In the genomic region with DNA sequence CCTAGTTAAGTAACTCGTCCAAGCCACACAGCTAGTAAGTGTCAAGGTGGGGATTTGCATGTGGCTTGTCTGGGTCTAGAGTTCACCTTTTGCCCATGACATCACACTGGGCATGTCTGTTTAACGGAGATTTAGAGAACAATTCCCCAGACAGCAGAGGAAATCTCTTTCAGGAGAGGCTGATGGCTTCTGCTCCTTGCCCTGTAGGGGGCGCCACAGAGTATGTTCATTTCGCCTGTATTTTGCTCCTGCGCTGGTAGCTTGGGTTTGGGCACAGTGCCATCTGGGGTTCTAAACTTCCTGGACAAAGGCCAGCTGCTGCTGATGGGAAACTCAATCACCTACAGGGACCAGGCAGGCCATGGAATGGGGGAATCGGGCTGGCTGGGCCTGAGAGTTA, we compare ENCODE assay signal across 8 cellular contexts. TPM values are rescaled to one million over a fixed set of nuclear protein-coding genes. Genes with fewer than 3 reads are reported as not detected.
A peak's percentile ranks its signal among the peaks of the same experiment; 100 is the strongest.
DNase-seq lines count a peak whose midpoint lies in the region; ATAC-seq and TF ChIP-seq lines count a peak whose summit lies in the region.
"Had no signal": no experiment of that assay in that cellular context is flagged by ENCODE, and none has a peak within 500 bp of the region (broad histone marks: within the 10 kb centered on the region; RNA-seq: fewer than 3 reads in every experiment).

No MANE protein-coding gene starts in this region.

- no peaks in the 10 kb centered on the region for H3K9me3 ChIP-seq in osteoblast (ENCODE audit: low read depth, low read length)

- H3K36me3 Mint-ChIP-seq in activated T-helper 1 cell treated with anti-CD3 and anti-CD28 coated beads, Interleukin-12 subunit alpha, Interleukin-12 subunit beta, Interleukin-2, Interleukin-4 antibody, amounts not matched to agents 30 ng/mL and 10 ng/mL and 1 ng/mL, durations not matched to agents 14 hours and 24 hours and 36 hours (ENCODE audit: low read depth), result no peaks in the 10 kb centered on the region

- no peaks in the 10 kb centered on the region for H3K9me3 Mint-ChIP-seq in activated T-helper 1 cell treated with anti-CD3 and anti-CD28 coated beads, Interleukin-12 subunit alpha, Interleukin-12 subunit beta, Interleukin-2, Interleukin-4 antibody, amounts not matched to agents 30 ng/mL and 10 ng/mL and 1 ng/mL, durations not matched to agents 14 hours and 24 hours and 36 hours
- H3K9me3 Mint-ChIP-seq: T-helper 1 cell treated with Interleukin-12 subunit alpha and Interleukin-12 subunit beta and Interleukin-4 antibody, amounts not matched to agents 30 μg/mL and 1 μg/mL, for 36 hours had no signal

- H2AFZ ChIP-seq in osteoblast (ENCODE audit: low read length), result no peak overlapping the region

- no peak overlapping the region for H3K27ac Mint-ChIP-seq in activated T-helper 1 cell treated with anti-CD3 and anti-CD28 coated beads, Interleukin-12 subunit alpha, Interleukin-12 subunit beta, Interleukin-2, Interleukin-4 antibody, amounts not matched to agents 30 ng/mL and 10 ng/mL and 1 ng/mL, durations not matched to agents 14 hours and 24 hours and 36 hours
- H3K27ac Mint-ChIP-seq: T-helper 1 cell treated with Interleukin-12 subunit alpha and Interleukin-12 subunit beta and Interleukin-4 antibody, amounts not matched to agents 30 μg/mL and 1 μg/mL, for 36 hours had no signal

- DNase-seq in ELF-1 (ENCODE audit: low read depth, low spot score) (peak; percentile 14), LHCN-M2 (ENCODE audit: low read depth) (peak; percentile 26), osteoblast (ENCODE audit: insufficient read length, low spot score, missing footprints) (no peak), hypothalamus (lab: John Stamatoyannopoulos, UW) (no peak)
- peak; percentile 33 for DNase-seq in activated naive CD4-positive, alpha-beta T cell treated with anti-CD3 and anti-CD28 coated beads, Interleukin-2, amount 50 U/mL, for 16 hours
- no peak for DNase-seq in activated T-helper 1 cell treated with anti-CD3 and anti-CD28 coated beads, Interleukin-12 subunit alpha, Interleukin-12 subunit beta, Interleukin-2, Interleukin-4 antibody, amounts not matched to agents 30 ng/mL and 10 ng/mL and 1 ng/mL, durations not matched to agents 14 hours and 24 hours and 36 hours (ENCODE audit: low spot score)

- no peak overlapping the region for H3K27ac ChIP-seq in osteoblast (ENCODE audit: low read depth, low read length)

- no peak overlapping the region for H3K4me3 ChIP-seq in osteoblast (ENCODE audit: insufficient read depth, low read length)

- H3K36me3 ChIP-seq in osteoblast (ENCODE audit: insufficient read depth, low read length), result no peaks in the 10 kb centered on the region

- H3K27me3 Mint-ChIP-seq in activated T-helper 1 cell treated with anti-CD3 and anti-CD28 coated beads, Interleukin-12 subunit alpha, Interleukin-12 subunit beta, Interleukin-2, Interleukin-4 antibody, amounts not matched to agents 30 ng/mL and 10 ng/mL and 1 ng/mL, durations not matched to agents 14 hours and 24 hours and 36 hours (ENCODE audit: insufficient read depth), result peaks cover 11% of the 10 kb centered on the region

- no peaks in the 10 kb centered on the region for H3K4me1 Mint-ChIP-seq in activated T-helper 1 cell treated with anti-CD3 and anti-CD28 coated beads, Interleukin-12 subunit alpha, Interleukin-12 subunit beta, Interleukin-2, Interleukin-4 antibody, amounts not matched to agents 30 ng/mL and 10 ng/mL and 1 ng/mL, durations not matched to agents 14 hours and 24 hours and 36 hours (ENCODE audit: low read depth)

- H4K20me1 ChIP-seq in osteoblast (ENCODE audit: insufficient read depth, low read length), result no peaks in the 10 kb centered on the region

- no peaks in the 10 kb centered on the region for H3K4me1 ChIP-seq in osteoblast (ENCODE audit: insufficient read depth, low read length)

- H3K27me3 ChIP-seq in osteoblast (ENCODE audit: insufficient read depth, low read length), result no peaks in the 10 kb centered on the region

- no peaks in the 10 kb centered on the region for H3K79me2 ChIP-seq in osteoblast (ENCODE audit: insufficient read depth, low read length)

- peak; percentile 39 for TF ChIP-seq CTCF in osteoblast (IDR thresholded peaks at IDR 0.05; ENCODE audit: extremely low read depth, low read depth, low read length)

- no peak for ATAC-seq in GM19455 (IDR thresholded peaks at IDR 0.05; ENCODE audit: unreplicated experiment)

- H3K4me3 Mint-ChIP-seq in activated T-helper 1 cell treated with anti-CD3 and anti-CD28 coated beads, Interleukin-12 subunit alpha, Interleukin-12 subunit beta, Interleukin-2, Interleukin-4 antibody, amounts not matched to agents 30 ng/mL and 10 ng/mL and 1 ng/mL, durations not matched to agents 14 hours and 24 hours and 36 hours, result no peak overlapping the region
- H3K4me3 Mint-ChIP-seq: T-helper 1 cell treated with Interleukin-12 subunit alpha and Interleukin-12 subunit beta and Interleukin-4 antibody, amounts not matched to agents 30 μg/mL and 1 μg/mL, for 36 hours had no signal

- intact Hi-C loops in activated T-helper 1 cell treated with anti-CD3 and anti-CD28 coated beads, Interleukin-12 subunit alpha, Interleukin-12 subunit beta, Interleukin-2, Interleukin-4 antibody, amounts not matched to agents 30 ng/mL and 10 ng/mL and 1 ng/mL, durations not matched to agents 14 hours and 24 hours and 36 hours (cut with micrococcal nuclease), result no loop called here

- H3K4me2 ChIP-seq in osteoblast (ENCODE audit: insufficient read depth, low read length), result no peak overlapping the region

RNA-seq across cellular contexts. Expression of gene OTOA, which starts 20.4 kb away (rescaled TPM):
- total RNA-seq in LHCN-M2 (2014; rRNA removed), result 0.06 TPM in 1 of 2 replicates, not detected in the other
- not detected for polyA plus RNA-seq in LHCN-M2 (2012)
- under 0.01 TPM in 2 replicates for total RNA-seq in osteoblast
- 0.10 TPM in 1 of 2 replicates, not detected in the other for total RNA-seq in activated T-helper 1 cell treated with anti-CD3 and anti-CD28 coated beads, Interleukin-12 subunit alpha, Interleukin-12 subunit beta, Interleukin-2, Interleukin-4 antibody, amounts not matched to agents 30 ng/mL and 10 ng/mL and 1 ng/mL, durations not matched to agents 14 hours and 24 hours and 36 hours

RNA-seq across cellular contexts. Expression of gene IGSF6, which starts 31.8 kb away (rescaled TPM):
- not detected in 2 replicates for total RNA-seq in LHCN-M2 (2014; rRNA removed)
- polyA plus RNA-seq in LHCN-M2 (2012), result 0.17 TPM
- under 0.01 and 0.36 TPM in 2 replicates for total RNA-seq in osteoblast
- not detected in 2 replicates for total RNA-seq in activated T-helper 1 cell treated with anti-CD3 and anti-CD28 coated beads, Interleukin-12 subunit alpha, Interleukin-12 subunit beta, Interleukin-2, Interleukin-4 antibody, amounts not matched to agents 30 ng/mL and 10 ng/mL and 1 ng/mL, durations not matched to agents 14 hours and 24 hours and 36 hours

Comparison
In these comparisons a context has a peak if more than half of its experiments do, and no peak if none do; other contexts are left out.
1. DNase-seq: peak in ELF-1 (single experiment), LHCN-M2 (single experiment) and activated naive CD4-positive, alpha-beta T cell treated with anti-CD3 and anti-CD28 coated beads, Interleukin-2, amount 50 U/mL, for 16 hours (single experiment); none in osteoblast (single experiment), activated T-helper 1 cell treated with anti-CD3 and anti-CD28 coated beads, Interleukin-12 subunit alpha, Interleukin-12 subunit beta, Interleukin-2, Interleukin-4 antibody, amounts not matched to agents 30 ng/mL and 10 ng/mL and 1 ng/mL, durations not matched to agents 14 hours and 24 hours and 36 hours (single experiment) and hypothalamus (0 of 51).